Comparison of ENCODE assay signal across 8 cellular contexts in genomic region chr4:112765317-112765989, GRCh38.
DNase-seq lines count a peak whose midpoint lies in the region; ATAC-seq, FAIRE-seq and TF ChIP-seq lines count a peak whose summit lies in the region.

No MANE protein-coding gene starts in this region.

- TF ChIP-seq POLR2A in H1 (IDR thresholded peaks at IDR 0.05; ENCODE audit: control extremely low read depth in 1 of 2, low read depth in 2 of 2, low read length in 2 of 2): no peak

- H4K8ac ChIP-seq in H1 (ENCODE audit: extremely low read depth, insufficient read depth, low read length): no peak overlapping the region

- H3K9ac ChIP-seq in OCI-LY1 (ENCODE audit: low read length) (no peak overlapping the region), H1 (replicated peaks in 1 of 4; ENCODE audit: extremely low read depth in 1 of 4, low read depth in 3 of 4, low read length in 3 of 4) (no peak overlapping the region)

- no peak overlapping the region for H2AFZ ChIP-seq in OCI-LY1 (ENCODE audit: low read length)
- H2AFZ ChIP-seq in H1 (ENCODE audit: low read length): no peak overlapping the region

- H3K4me1 ChIP-seq in OCI-LY1 (ENCODE audit: insufficient read depth, low read length, severe bottlenecking): peaks cover 3% of the 10 kb centered on the region
- H3K4me1 ChIP-seq in H1 (replicated peaks in 1 of 4; ENCODE audit: control insufficient read depth in 3 of 4, insufficient read depth in 4 of 4, low read length in 3 of 4): peaks cover 0 to 5% (median 3%) of the 10 kb centered on the region in 4 experiments; a peak in 3 of 7 replicates

- no peak overlapping the region for H2BK5ac ChIP-seq in H1 (ENCODE audit: low read depth, low read length)

- H3K14ac ChIP-seq in H1 (ENCODE audit: insufficient read length): no peak overlapping the region

- peaks cover 6% of the 10 kb centered on the region for H3K27me3 Mint-ChIP-seq in activated T-cell treated with anti-CD3 and anti-CD28 coated beads, Interleukin-2, amount 50 U/mL, for 72 hours (ENCODE audit: low read depth)

- H3F3A ChIP-seq in OCI-LY1 (ENCODE audit: insufficient read depth, low read length): no peaks in the 10 kb centered on the region

- no peak overlapping the region for H2BK20ac ChIP-seq in H1 (ENCODE audit: low read length)

- H3K79me2 ChIP-seq in OCI-LY1 (ENCODE audit: insufficient read depth, low read length) (no peaks in the 10 kb centered on the region), H1 (ENCODE audit: control insufficient read depth in 1 of 2, insufficient read depth in 2 of 2, low read length in 2 of 2) (peaks cover 0 to 38% of the 10 kb centered on the region in 2 experiments; a peak in 2 of 4 replicates)

- H3K27ac Mint-ChIP-seq in activated T-cell treated with anti-CD3 and anti-CD28 coated beads, Interleukin-2, amount 50 U/mL, for 72 hours: no peak overlapping the region

- peak; percentile 43 to 51 for ATAC-seq in activated T-cell treated with anti-CD3 and anti-CD28 coated beads, Interleukin-2, amount 50 U/mL, for 72 hours (replicated peaks in 1 of 2)
- ATAC-seq in HG02798 (IDR thresholded peaks at IDR 0.05; ENCODE audit: poor library complexity, unreplicated experiment) (peak; percentile 81), HG03095 (IDR thresholded peaks at IDR 0.05; ENCODE audit: unreplicated experiment) (no peak)

- peaks cover 2% of the 10 kb centered on the region; the same call in 1 of the 2 replicates for H3K79me1 ChIP-seq in H1 (ENCODE audit: low read depth, low read length)

- no peak overlapping the region for H4K91ac ChIP-seq in H1 (replicated peaks; ENCODE audit: insufficient read length, low read length)

- H3K4me2 ChIP-seq in OCI-LY1 (ENCODE audit: low read length) (no peak overlapping the region), H1 (ENCODE audit: insufficient read depth in 1 of 2, low read depth in 2 of 2, low read length in 2 of 2) (peak overlapping the region; percentile 2 to 36; a peak in 2 of 4 replicates)

- H3K27me3 ChIP-seq in OCI-LY1 (ENCODE audit: insufficient read depth, low read length): no peaks in the 10 kb centered on the region
- H3K27me3 ChIP-seq in H1 (replicated peaks in 1 of 4; ENCODE audit: control insufficient read depth in 3 of 4, extremely low read depth in 1 of 4, insufficient read depth in 3 of 4, low read length in 3 of 4): no peaks in the 10 kb centered on the region

- H3K23me2 ChIP-seq in H1 (ENCODE audit: low read depth, low read length): no peaks in the 10 kb centered on the region

- no peaks in the 10 kb centered on the region for H3K9me3 Mint-ChIP-seq in activated T-cell treated with anti-CD3 and anti-CD28 coated beads, Interleukin-2, amount 50 U/mL, for 72 hours

- H3K18ac ChIP-seq in H1 (ENCODE audit: extremely low read depth, low read length): no peak overlapping the region

- no peaks in the 10 kb centered on the region for H4K20me1 ChIP-seq in OCI-LY1 (ENCODE audit: insufficient read depth, low read length)
- H4K20me1 ChIP-seq in H1 (replicated peaks in 1 of 2; ENCODE audit: control insufficient read depth in 1 of 2, insufficient read depth in 2 of 2, low read length in 2 of 2): peaks cover 0 to 2% of the 10 kb centered on the region in 2 experiments

- no peak overlapping the region for H3K23ac ChIP-seq in H1 (ENCODE audit: insufficient read length)

- no peaks in the 10 kb centered on the region for H3K9me3 ChIP-seq in OCI-LY1 (ENCODE audit: low read length)
- H3K9me3 ChIP-seq in H1 (ENCODE audit: insufficient read depth in 2 of 2, low read depth in 1 of 2, low read length in 1 of 2): no peaks in the 10 kb centered on the region

- no peak overlapping the region for H3K4ac ChIP-seq in H1 (replicated peaks; ENCODE audit: insufficient read length, low read depth, low read length)

- TF ChIP-seq RAD21 in H1 (IDR thresholded peaks at IDR 0.05 in 1 of 2, conservative IDR thresholded peaks at IDR 0.05 in 1 of 2; ENCODE audit: low read depth in 2 of 2, low read length in 2 of 2): peak; percentile 79 to 85

- peaks cover 6% of the 10 kb centered on the region for H3K4me1 Mint-ChIP-seq in activated T-cell treated with anti-CD3 and anti-CD28 coated beads, Interleukin-2, amount 50 U/mL, for 72 hours (ENCODE audit: low read depth)

- no peak for TF ChIP-seq EP300 in H1 (IDR thresholded peaks at IDR 0.05; ENCODE audit: borderline replicate concordance in 1 of 2, low read depth in 2 of 2, low read length in 2 of 2)

- no peak overlapping the region for H2AK5ac ChIP-seq in H1 (ENCODE audit: low read depth, low read length)

- H3K9me2 ChIP-seq in OCI-LY1 (ENCODE audit: low read depth, low read length): no peaks in the 10 kb centered on the region

- no peak overlapping the region for H3K56ac ChIP-seq in H1 (replicated peaks; ENCODE audit: insufficient read length, low read depth, low read length)

- no peak overlapping the region for H3K4me3 ChIP-seq in OCI-LY1 (ENCODE audit: low read depth, low read length, poor library complexity, severe bottlenecking)
- H3K4me3 ChIP-seq in H1 (ENCODE audit: extremely low read depth in 1 of 4, insufficient read depth in 2 of 4, low read depth in 3 of 4, low read length in 4 of 4): peak overlapping the region in 1 of 4 experiments; percentile 42; a peak in 2 of 8 replicates

- no peak for DNase-seq in activated T-cell treated with anti-CD3 and anti-CD28 coated beads, Interleukin-2, amount 50 U/mL, for 72 hours
- DNase-seq in activated T-cell treated with anti-CD3 and anti-CD28 coated beads for 4 hours (no peak), H1 (ENCODE audit: low read depth in 1 of 2, low spot score in 2 of 2) (peak in 1 of 2 experiments; percentile 9), occipital lobe (lab: John Stamatoyannopoulos, UW) (peak; percentile 2)
- no peak for DNase-seq in activated CD4-positive, alpha-beta T cell treated with anti-CD3 and anti-CD28 coated beads for 48 hours

- H3K36me3 ChIP-seq in OCI-LY1 (ENCODE audit: insufficient read depth, low read length): no peaks in the 10 kb centered on the region
- H3K36me3 ChIP-seq in H1 (ENCODE audit: control insufficient read depth in 2 of 4, insufficient read depth in 4 of 4, low read length in 3 of 4): no peaks in the 10 kb centered on the region; a peak in 2 of 8 replicates

- H2BK15ac ChIP-seq in H1 (ENCODE audit: low read length): no peak overlapping the region

- H3K4me3 Mint-ChIP-seq in activated T-cell treated with anti-CD3 and anti-CD28 coated beads, Interleukin-2, amount 50 U/mL, for 72 hours: no peak overlapping the region

- peak; percentile 74 for FAIRE-seq in H1 (lab: Jason Lieb, UNC)

- H3K36me3 Mint-ChIP-seq in activated T-cell treated with anti-CD3 and anti-CD28 coated beads, Interleukin-2, amount 50 U/mL, for 72 hours (ENCODE audit: insufficient read depth in 2 of 2): no peaks in the 10 kb centered on the region

- peak overlapping the region; percentile 41 for H4K5ac ChIP-seq in H1 (ENCODE audit: insufficient read length, low read depth, low read length)

- no peak overlapping the region for H2BK120ac ChIP-seq in H1 (replicated peaks; ENCODE audit: low read depth, low read length)

- TF ChIP-seq CTCF in OCI-LY1 (IDR thresholded peaks at IDR 0.05; ENCODE audit: low read length) (peak; percentile 57), H1 (IDR thresholded peaks at IDR 0.05; ENCODE audit: control extremely low read depth in 1 of 3, insufficient read depth in 1 of 3, low read depth in 1 of 3, low read length in 3 of 3) (peak in 2 of 3 experiments; percentile 68 to 79; a peak in 3 of 4 replicates)

- 20% methylated on average over 4 of the region's 5 CpGs; no CpG with 5 or more reads in 1 of the 2 experiments for WGBS in H1 (ENCODE audit: extremely low coverage in 1 of 2, insufficient coverage in 1 of 2, insufficient read length in 1 of 2, insufficient replicate concordance in 2 of 2, low coverage in 1 of 2, low lambda C conversion rate in 2 of 2, missing lambda C conversion rate in 1 of 2), 2 experiments

- H3K27ac ChIP-seq in OCI-LY1 (ENCODE audit: low read depth, low read length, poor library complexity, severe bottlenecking) (no peak overlapping the region), H1 (ENCODE audit: low read depth, low read length) (no peak overlapping the region)

- no peak overlapping the region for H2BK12ac ChIP-seq in H1 (ENCODE audit: low read depth, low read length)

- POLR2A ChIA-PET in H1 (lab: Charles Lee; ENCODE audit: partially characterized antibody): interaction anchor here (0.7 to 11.5 kb wide), 12 partner anchors 14 to 131 kb away, joined by 3 to 612 read pairs (median 6); no protein-coding TSS in a partner anchor

- CTCF ChIA-PET in H1 (lab: Charles Lee; ENCODE audit: partially characterized antibody): interaction anchor here (0.6 to 8.2 kb wide), 90 partner anchors 10 to 464 kb away, joined by 3 to 100 read pairs (median 5); partner anchors contain the start of genes LARP7 and ZGRF1

TF ChIP-seq in H1, 55 proteins besides CTCF, POLR2A, EP300 and RAD21 (continues in another document):
- TF ChIP-seq, protein P1, sequence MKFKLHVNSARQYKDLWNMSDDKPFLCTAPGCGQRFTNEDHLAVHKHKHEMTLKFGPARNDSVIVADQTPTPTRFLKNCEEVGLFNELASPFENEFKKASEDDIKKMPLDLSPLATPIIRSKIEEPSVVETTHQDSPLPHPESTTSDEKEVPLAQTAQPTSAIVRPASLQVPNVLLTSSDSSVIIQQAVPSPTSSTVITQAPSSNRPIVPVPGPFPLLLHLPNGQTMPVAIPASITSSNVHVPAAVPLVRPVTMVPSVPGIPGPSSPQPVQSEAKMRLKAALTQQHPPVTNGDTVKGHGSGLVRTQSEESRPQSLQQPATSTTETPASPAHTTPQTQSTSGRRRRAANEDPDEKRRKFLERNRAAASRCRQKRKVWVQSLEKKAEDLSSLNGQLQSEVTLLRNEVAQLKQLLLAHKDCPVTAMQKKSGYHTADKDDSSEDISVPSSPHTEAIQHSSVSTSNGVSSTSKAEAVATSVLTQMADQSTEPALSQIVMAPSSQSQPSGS (IDR thresholded peaks at IDR 0.05; ENCODE audit: low read length): peak; percentile 45; the same call in 1 of the 2 replicates
- no peak for TF ChIP-seq KDM5A (IDR thresholded peaks at IDR 0.05; ENCODE audit: low read length)
- TF ChIP-seq SP4 (IDR thresholded peaks at IDR 0.05; ENCODE audit: low read length): peak; percentile 53; the same call in 1 of the 2 replicates
- 0 out of 4 replicates have a peak, but pooled peaks of 1 of the 2 experiments have one; percentile 8 for TF ChIP-seq HDAC2 (IDR thresholded peaks at IDR 0.05; ENCODE audit: borderline replicate concordance in 1 of 2, low read depth in 2 of 2, low read length in 2 of 2)
- no peak for TF ChIP-seq E2F6 (IDR thresholded peaks at IDR 0.05)
- TF ChIP-seq TAF7 (optimal IDR thresholded peaks at IDR 0.05; ENCODE audit: borderline replicate concordance, low read depth, low read length): peak; percentile 59
- TF ChIP-seq SIX5 (IDR thresholded peaks at IDR 0.05; ENCODE audit: low read depth, low read length): no peak
- no peak for TF ChIP-seq JUN (IDR thresholded peaks at IDR 0.05; ENCODE audit: low read depth, low read length)
